ENCODE assay signal across 8 cellular contexts in the genomic region with DNA sequence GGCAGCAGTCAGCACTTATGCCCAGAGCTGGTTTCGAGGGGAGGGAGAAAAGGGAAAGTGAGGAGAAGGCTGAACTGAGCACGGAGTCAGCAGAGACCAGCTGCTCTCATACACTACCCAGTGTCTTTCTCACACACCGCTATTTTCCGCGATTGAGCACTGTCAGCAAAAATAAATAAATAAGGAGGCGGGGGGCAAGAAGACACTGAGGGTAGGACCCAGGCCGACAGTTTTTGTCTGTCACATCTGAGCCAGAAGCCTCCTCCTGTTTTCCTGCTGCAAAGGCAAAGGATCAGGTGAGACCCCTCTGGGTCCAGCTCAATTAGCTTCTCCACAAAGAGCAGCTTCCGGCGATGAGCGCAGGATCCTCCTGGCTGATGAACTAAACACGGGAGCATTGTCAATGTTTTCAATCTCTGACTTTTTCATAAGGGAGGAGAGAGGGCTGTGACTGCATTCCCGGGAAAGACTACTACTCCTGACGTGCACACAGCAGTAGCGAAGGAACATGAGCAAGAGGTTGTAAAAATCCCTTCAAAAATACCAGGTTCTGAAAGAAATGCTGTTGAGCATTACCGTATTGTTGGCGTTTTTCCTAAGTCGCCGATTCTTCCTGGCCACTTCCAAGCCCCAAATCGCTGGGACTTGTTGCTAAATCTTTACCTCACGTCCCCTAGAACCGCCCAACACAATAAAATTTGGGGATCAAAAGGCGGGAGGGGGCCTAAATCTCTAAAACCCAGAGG. TPM values are rescaled to one million over a fixed set of nuclear protein-coding genes. Genes with fewer than 3 reads are reported as not detected.
DNase-seq lines count a peak whose midpoint lies in the region; ATAC-seq and TF ChIP-seq lines count a peak whose summit lies in the region.

No MANE protein-coding gene starts in this region.

- H3K27me3 ChIP-seq in adrenal gland (no peaks in the 10 kb centered on the region), iPS-18a (ENCODE audit: control insufficient read depth, insufficient read depth, low read length) (peaks cover 19% of the 10 kb centered on the region), smooth muscle cell (ENCODE audit: low read depth) (peaks cover 22% of the 10 kb centered on the region)

- H3K79me2 ChIP-seq in smooth muscle cell (ENCODE audit: low read depth): no peaks in the 10 kb centered on the region

- peak overlapping the region; percentile 85 for H3K4me2 ChIP-seq in smooth muscle cell

- intact Hi-C loops in adrenal gland (cut with DNase I) (no loop called here), sciatic nerve (cut with DNase I) (no loop called here)

- DNase-seq in ELR (ENCODE audit: low read depth) (peak; percentile 50), NCI-H1105 treated with DMSO at 0.1 percent for 48 hours (lab: John Stamatoyannopoulos, UW) (peak; percentile 39), adrenal gland (peak in 6 of 7 donors; percentile 31 to 56 (median 32)), smooth muscle cell (lab: John Stamatoyannopoulos, UW; ENCODE audit: unreplicated experiment) (no peak), sciatic nerve (ENCODE audit: low spot score) (no peak)

- ATAC-seq in GM18907 (IDR thresholded peaks at IDR 0.05; ENCODE audit: unreplicated experiment) (no peak), sciatic nerve (no peak), HG02970 (IDR thresholded peaks at IDR 0.05; ENCODE audit: low FRiP score, unreplicated experiment) (no peak)

- TF ChIP-seq CTCF in adrenal gland (IDR thresholded peaks at IDR 0.05): no peak
- no peak for TF ChIP-seq CTCF in smooth muscle cell (IDR thresholded peaks at IDR 0.05; ENCODE audit: borderline replicate concordance, insufficient read depth, poor library complexity, severe bottlenecking)

- TF ChIP-seq POLR2A in adrenal gland (IDR thresholded peaks at IDR 0.05): no peak

- H3F3A ChIP-seq in smooth muscle cell (ENCODE audit: low read depth): no peaks in the 10 kb centered on the region

- H2AFZ ChIP-seq in smooth muscle cell (ENCODE audit: low read depth): peak overlapping the region; percentile 85

- no peaks in the 10 kb centered on the region for H3K36me3 ChIP-seq in adrenal gland (replicated peaks in 1 of 2)
- H3K36me3 ChIP-seq in iPS-18a (ENCODE audit: control insufficient read depth, low read depth, low read length): no peaks in the 10 kb centered on the region
- no peaks in the 10 kb centered on the region for H3K36me3 ChIP-seq in smooth muscle cell (ENCODE audit: low read depth)

- no peaks in the 10 kb centered on the region for H3K9me3 ChIP-seq in adrenal gland (replicated peaks in 1 of 3)
- H3K9me3 ChIP-seq in iPS-18a (ENCODE audit: control insufficient read depth, low read depth, low read length): no peaks in the 10 kb centered on the region
- H3K9me3 ChIP-seq in smooth muscle cell (replicated peaks; ENCODE audit: low read depth): no peaks in the 10 kb centered on the region

- H3K9ac ChIP-seq in iPS-18a (ENCODE audit: low read length): peak overlapping the region; percentile 1
- H3K9ac ChIP-seq in smooth muscle cell (ENCODE audit: low read depth): peak overlapping the region; percentile 15

- H3K4me3 ChIP-seq in adrenal gland: peak overlapping the region in 3 of 4 donors; percentile 29 to 66 (median 42)
- peak overlapping the region; percentile 63 for H3K4me3 ChIP-seq in iPS-18a (ENCODE audit: low read length)
- H3K4me3 ChIP-seq in smooth muscle cell: peak overlapping the region; percentile 56

- H3K4me1 ChIP-seq in adrenal gland (replicated peaks in 1 of 2): peaks cover 3 to 12% of the 10 kb centered on the region in 2 donors
- peaks cover 15% of the 10 kb centered on the region for H3K4me1 ChIP-seq in iPS-18a (ENCODE audit: control insufficient read depth, low read depth, low read length)
- H3K4me1 ChIP-seq in smooth muscle cell (ENCODE audit: low read depth): peaks cover 3% of the 10 kb centered on the region

- H3K27ac ChIP-seq in adrenal gland (peak overlapping the region; percentile 65 to 90 (median 76)), iPS-18a (ENCODE audit: low read length) (no peak overlapping the region), smooth muscle cell (ENCODE audit: low read depth) (peak overlapping the region; percentile 43)

- H4K20me1 ChIP-seq in smooth muscle cell (ENCODE audit: low read depth): peaks cover 5% of the 10 kb centered on the region

- WGBS in adrenal gland, 4 donors: 3 to 6% (median 5%) methylated on average over 18 to 22 of the region's 22 CpGs
- WGBS in smooth muscle cell (ENCODE audit: low lambda C conversion rate): 5% methylated on average over 22 of the region's 22 CpGs

RNA-seq across cellular contexts. Expression of a gene that starts 1.2 kb away (rescaled TPM):
- 10 to 100 TPM in 5 of 8 donors, 1 to 10 TPM in 3; 5.6 to 36.7 (median 12.1) TPM for total RNA-seq in adrenal gland
- 10 to 100 TPM in 1 of 3 donors, 1 to 10 TPM in 2; 2.9 to 49.4 (median 4.1) TPM for polyA plus RNA-seq in adrenal gland
- total RNA-seq in smooth muscle cell: 6.4 and 7.2 TPM in 2 replicates
- polyA plus RNA-seq in smooth muscle cell: 0.46 and 2.7 TPM in 2 replicates
- total RNA-seq in sciatic nerve: 6.7 TPM

Comparison
In these comparisons a context has a peak if more than half of its experiments do, and no peak if none do; other contexts are left out.
1. DNase-seq: peak in ELR (single experiment), NCI-H1105 treated with DMSO at 0.1 percent for 48 hours (single experiment) and adrenal gland (6 of 7); none in smooth muscle cell (single experiment) and sciatic nerve (single experiment).
2. Peak in every context shown above with its lines, with median percentiles within 50 percentile points of each other: H3K4me3 ChIP-seq.